Comparison of ENCODE assay signal across 8 cellular contexts in genomic region chr20:6122111-6122872, GRCh38. TPM values are rescaled to one million over a fixed set of nuclear protein-coding genes. Genes with fewer than 3 reads are reported as not detected.
DNase-seq lines count a peak whose midpoint lies in the region; ATAC-seq, FAIRE-seq and TF ChIP-seq lines count a peak whose summit lies in the region.

No MANE protein-coding gene starts in this region.

- H3K4me3 ChIP-seq in KMS-11 (IDR thresholded peaks at IDR 0.05; ENCODE audit: insufficient read depth, low read depth, low read length) (no peak overlapping the region), GM12878 (no peak overlapping the region), thymus (ENCODE audit: low read length) (peak overlapping the region; percentile 25)

- WGBS in GM12878 (ENCODE audit: insufficient coverage, insufficient replicate concordance, low lambda C conversion rate, missing lambda C conversion rate) = 13% methylated on average over 27 of the region's 27 CpGs
- WGBS in thymus = 6% methylated on average over 27 of the region's 27 CpGs

- peak overlapping the region; percentile 76 for H3K4me2 ChIP-seq in KMS-11
- peak overlapping the region; percentile 33 for H3K4me2 ChIP-seq in GM12878 (ENCODE audit: control insufficient read depth, insufficient read depth)

- ATAC-seq in GM12878 = peak; percentile 17

- H3K27me3 ChIP-seq in KMS-11 (ENCODE audit: insufficient read depth, low read depth) = no peaks in the 10 kb centered on the region
- H3K27me3 ChIP-seq in GM12878 (replicated peaks in 1 of 2; ENCODE audit: control insufficient read depth in 2 of 2, insufficient read depth in 2 of 2, low read length in 1 of 2) = peaks cover 1 to 17% of the 10 kb centered on the region in 2 experiments
- H3K27me3 ChIP-seq in thymus (ENCODE audit: control insufficient read depth, insufficient read depth) = peaks cover 21% of the 10 kb centered on the region

- no peak for TF ChIP-seq RAD21 in GM12878 (IDR thresholded peaks at IDR 0.05; ENCODE audit: insufficient read depth, low read depth, low read length)

- CTCF ChIA-PET in GM12878 (lab: Yijun Ruan, JAX) = interaction anchor here (0.7 to 1.3 kb wide), 3 partner anchors 47 to 594 kb away, joined by 3 to 4 read pairs (median 3); no protein-coding TSS in a partner anchor

- no peak for TF ChIP-seq EP300 in GM12878 (IDR thresholded peaks at IDR 0.05; ENCODE audit: borderline replicate concordance in 1 of 2, control insufficient read depth in 1 of 2, low read depth in 2 of 2, low read length in 2 of 2)

- peaks cover 34% of the 10 kb centered on the region for H3K4me1 ChIP-seq in KMS-11 (ENCODE audit: low read depth, poor library complexity, severe bottlenecking)
- no peaks in the 10 kb centered on the region; the same call in 1 of the 2 replicates for H3K4me1 ChIP-seq in GM12878 (ENCODE audit: control insufficient read depth, insufficient read depth, low read length)
- H3K4me1 ChIP-seq in thymus (ENCODE audit: control insufficient read depth, insufficient read depth, low read length) = no peaks in the 10 kb centered on the region

- H2AFZ ChIP-seq in KMS-11 (ENCODE audit: low read depth) (peak overlapping the region; percentile 85), GM12878 (ENCODE audit: control insufficient read depth, low read depth, low read length) (no peak overlapping the region)

- POLR2A ChIA-PET in GM12878 (lab: Charles Lee) = interaction anchor here (1.2 kb wide), 1 partner anchor 20 kb away, joined by 5 read pairs; no protein-coding TSS in a partner anchor

- RAD21 ChIA-PET in GM12878 (lab: Charles Lee; ENCODE audit: unreplicated experiment) = interaction anchor here (0.5 kb wide), 1 partner anchor 105 kb away, joined by 3 read pairs; no protein-coding TSS in a partner anchor

- peak overlapping the region; percentile 98 for H3K27ac ChIP-seq in KMS-11
- no peak overlapping the region for H3K27ac ChIP-seq in GM12878 (ENCODE audit: control insufficient read depth, insufficient read depth)
- H3K27ac ChIP-seq in thymus (ENCODE audit: low read depth) = peak overlapping the region; percentile 69

- SMC1A ChIA-PET in GM12878 (lab: Charles Lee; ENCODE audit: uncharacterized antibody, unreplicated experiment) = interaction anchor here (0.7 kb wide), 1 partner anchor 18 kb away, joined by 3 read pairs; no protein-coding TSS in a partner anchor

- no TSS peak for BruUV-seq in GM12878 (replicated peaks; lab: Mats Ljungman, UMichigan)

- H3K9ac ChIP-seq in KMS-11 (peak overlapping the region; percentile 96), GM12878 (ENCODE audit: control insufficient read depth, insufficient read depth, low read length) (no peak overlapping the region)

- TF ChIP-seq CTCF in KMS-11 (conservative IDR thresholded peaks at IDR 0.05; ENCODE audit: low read depth, low read length) (no peak), GM12878 (IDR thresholded peaks at IDR 0.05 in 2 of 3, conservative IDR thresholded peaks at IDR 0.05 in 1 of 3; ENCODE audit: control insufficient read depth in 2 of 3, extremely low read depth in 1 of 3, insufficient read depth in 1 of 3, low read depth in 3 of 3, low read length in 3 of 3) (no peak)

- in situ Hi-C loops in GM12878 (cut with MboI) = no loop called here

- no peak for TF ChIP-seq POLR2A in GM12878 (IDR thresholded peaks at IDR 0.05; ENCODE audit: low read depth, low read length)
- TF ChIP-seq POLR2A in erythroblast (IDR thresholded peaks at IDR 0.05; ENCODE audit: low read length) = no peak

- H3K79me2 ChIP-seq in KMS-11 (ENCODE audit: insufficient read depth, low read depth) (peaks cover 21% of the 10 kb centered on the region; the same call in 1 of the 2 replicates), GM12878 (ENCODE audit: control insufficient read depth, insufficient read depth, low read length) (no peaks in the 10 kb centered on the region)

- H4K20me1 ChIP-seq in KMS-11 (ENCODE audit: insufficient read depth) = no peaks in the 10 kb centered on the region
- no peaks in the 10 kb centered on the region for H4K20me1 ChIP-seq in GM12878 (ENCODE audit: control insufficient read depth, insufficient read depth)

- no peaks in the 10 kb centered on the region for H3K9me3 ChIP-seq in GM12878 (replicated peaks; ENCODE audit: control insufficient read depth, insufficient read depth, low read length)
- H3K9me3 ChIP-seq in thymus (ENCODE audit: control insufficient read depth) = no peaks in the 10 kb centered on the region

- FAIRE-seq in GM12878 (lab: Jason Lieb, UNC) = no peak

- no peaks in the 10 kb centered on the region; the same call in 1 of the 2 replicates for H3K36me3 ChIP-seq in KMS-11 (ENCODE audit: insufficient read depth)
- H3K36me3 ChIP-seq in GM12878 (ENCODE audit: control insufficient read depth in 2 of 2, insufficient read depth in 2 of 2, low read length in 1 of 2) = no peaks in the 10 kb centered on the region
- no peaks in the 10 kb centered on the region for H3K36me3 ChIP-seq in thymus (ENCODE audit: control insufficient read depth, insufficient read depth)

- DNase-seq in NCI-H1417 (lab: John Stamatoyannopoulos, UW) (peak in 2 of 3 experiments; percentile 58 to 82), NCI-H1417 treated with DMSO at 0.1 percent for 48 hours (lab: John Stamatoyannopoulos, UW) (no peak), GM12878 (ENCODE audit: low read depth, low spot score) (no peak), kidney tubule cell (ENCODE audit: low spot score) (peak; percentile 42), H4 (ENCODE audit: low spot score) (no peak), erythroblast (lab: John Stamatoyannopoulos, UW) (no peak)

- intact Hi-C loops in GM12878 (cut with micrococcal nuclease; ENCODE audit: unreplicated experiment) = no loop called here

TF ChIP-seq in GM12878, 131 proteins besides CTCF, POLR2A, EP300 and RAD21:
- no peak for TF ChIP-seq ZBED1 (IDR thresholded peaks at IDR 0.05; ENCODE audit: borderline replicate concordance)
- no peak for TF ChIP-seq CBFB (IDR thresholded peaks at IDR 0.05; ENCODE audit: low read depth)
- TF ChIP-seq MYB (IDR thresholded peaks at IDR 0.05; ENCODE audit: borderline replicate concordance, low read depth, low read length) = no peak
- TF ChIP-seq HDAC2 (IDR thresholded peaks at IDR 0.05) = no peak
- TF ChIP-seq EZH2 (IDR thresholded peaks at IDR 0.05; ENCODE audit: borderline replicate concordance, control insufficient read depth, low read depth, low read length) = no peak
- TF ChIP-seq ATF7 (IDR thresholded peaks at IDR 0.05; ENCODE audit: low read depth) = no peak
- TF ChIP-seq RB1 (IDR thresholded peaks at IDR 0.05; ENCODE audit: borderline replicate concordance) = no peak
- no peak for TF ChIP-seq MEF2B (IDR thresholded peaks at IDR 0.05; ENCODE audit: partially characterized antibody, poor library complexity, severe bottlenecking)
- TF ChIP-seq RFX5 (IDR thresholded peaks at IDR 0.05; ENCODE audit: low read depth, low read length) = no peak
- TF ChIP-seq NR2C1 (IDR thresholded peaks at IDR 0.05) = no peak
- no peak for TF ChIP-seq ZNF217 (IDR thresholded peaks at IDR 0.05)
- TF ChIP-seq GATAD2B (conservative IDR thresholded peaks at IDR 0.05; ENCODE audit: low read depth) = no peak
- TF ChIP-seq JUNB (IDR thresholded peaks at IDR 0.05) = no peak
- TF ChIP-seq, protein P1, sequence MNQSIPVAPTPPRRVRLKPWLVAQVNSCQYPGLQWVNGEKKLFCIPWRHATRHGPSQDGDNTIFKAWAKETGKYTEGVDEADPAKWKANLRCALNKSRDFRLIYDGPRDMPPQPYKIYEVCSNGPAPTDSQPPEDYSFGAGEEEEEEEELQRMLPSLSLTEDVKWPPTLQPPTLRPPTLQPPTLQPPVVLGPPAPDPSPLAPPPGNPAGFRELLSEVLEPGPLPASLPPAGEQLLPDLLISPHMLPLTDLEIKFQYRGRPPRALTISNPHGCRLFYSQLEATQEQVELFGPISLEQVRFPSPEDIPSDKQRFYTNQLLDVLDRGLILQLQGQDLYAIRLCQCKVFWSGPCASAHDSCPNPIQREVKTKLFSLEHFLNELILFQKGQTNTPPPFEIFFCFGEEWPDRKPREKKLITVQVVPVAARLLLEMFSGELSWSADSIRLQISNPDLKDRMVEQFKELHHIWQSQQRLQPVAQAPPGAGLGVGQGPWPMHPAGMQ (IDR thresholded peaks at IDR 0.05; ENCODE audit: borderline replicate concordance) = no peak
- TF ChIP-seq NRF1 (conservative IDR thresholded peaks at IDR 0.05; ENCODE audit: low read depth, low read length) = no peak
- TF ChIP-seq ZNF384 (IDR thresholded peaks at IDR 0.05; ENCODE audit: borderline replicate concordance, low read depth, low read length) = no peak
- no peak for TF ChIP-seq STAT1 (conservative IDR thresholded peaks at IDR 0.05)
- no peak for TF ChIP-seq RCOR1 (conservative IDR thresholded peaks at IDR 0.05; ENCODE audit: low read depth, low read length)
- TF ChIP-seq SREBF1 (IDR thresholded peaks at IDR 0.05; ENCODE audit: low read length) = no peak

RNA-seq across cellular contexts. Expression of gene FERMT1, which starts 0.5 kb away (rescaled TPM):
- total RNA-seq in GM12878 (2013; cell fraction: nucleolus; rRNA removed) = 1.0 and 2.1 TPM in 2 replicates
- total RNA-seq in GM12878 (2014; rRNA removed) (0.62 and 0.82 TPM in 2 replicates), GM12878 (2014; rRNA removed; fragmentation: Illumina TruSeq; extraction: Trizol) (0.46 and 0.58 TPM in 2 replicates), GM12878 (2021) (0.66 and 0.74 TPM in 2 replicates)
- polyA plus RNA-seq in GM12878 (2011; ENCODE audit: low read depth) = not detected
- polyA plus RNA-seq in GM12878 (2011; rRNA removed) (2.0 and 3.1 TPM in 2 replicates), GM12878 (2014; fragmentation: Illumina TruSeq; extraction: Trizol) (0.46 and 0.72 TPM in 2 replicates), GM12878 (2014; fragmentation: Nextera tagmentation; extraction: Ambion mirVana) (under 1 TPM; 0.08 to 0.26 TPM), GM12878 (2014; rRNA removed) (0.32 and 1.5 TPM in 2 replicates), GM12878 (2016; fragmentation: Nextera tagmentation; extraction: Ambion mirVana) (under 1 TPM; 0.04 to 0.29 TPM), thymus (5.8 TPM)
- polyA plus RNA-seq in GM12878 (2011; cell fraction: cytosol; rRNA removed) = 2.4 TPM in 2 replicates
- polyA plus RNA-seq in GM12878 (2011; cell fraction: nucleus; rRNA removed) = 2.0 TPM in 2 replicates
- polyA plus RNA-seq in GM12878 (2012) = 0.07 TPM in 1 of 2 replicates, not detected in the other
- polyA minus RNA-seq in GM12878 (2011; rRNA and poly(A)+ RNA removed) = 1.2 and 1.6 TPM in 2 replicates
- polyA minus RNA-seq in GM12878 (2011; cell fraction: cytosol; rRNA and poly(A)+ RNA removed) = 1.5 and 2.3 TPM in 2 replicates
- 0.85 and 0.96 TPM in 2 replicates for polyA minus RNA-seq in GM12878 (2011; cell fraction: nucleus; rRNA and poly(A)+ RNA removed)
- 0.56 and 1.6 TPM in 2 replicates for total RNA-seq in H4 (2014; rRNA removed; shearing (Covaris generic))

Comparison
In these comparisons a context has a peak if more than half of its experiments do, and no peak if none do; other contexts are left out.
1. DNase-seq: peak in NCI-H1417 (2 of 3) and kidney tubule cell (single experiment); none in NCI-H1417 treated with DMSO at 0.1 percent for 48 hours (single experiment), GM12878 (single experiment), H4 (single experiment) and erythroblast (0 of 2).